In the genomic region with DNA sequence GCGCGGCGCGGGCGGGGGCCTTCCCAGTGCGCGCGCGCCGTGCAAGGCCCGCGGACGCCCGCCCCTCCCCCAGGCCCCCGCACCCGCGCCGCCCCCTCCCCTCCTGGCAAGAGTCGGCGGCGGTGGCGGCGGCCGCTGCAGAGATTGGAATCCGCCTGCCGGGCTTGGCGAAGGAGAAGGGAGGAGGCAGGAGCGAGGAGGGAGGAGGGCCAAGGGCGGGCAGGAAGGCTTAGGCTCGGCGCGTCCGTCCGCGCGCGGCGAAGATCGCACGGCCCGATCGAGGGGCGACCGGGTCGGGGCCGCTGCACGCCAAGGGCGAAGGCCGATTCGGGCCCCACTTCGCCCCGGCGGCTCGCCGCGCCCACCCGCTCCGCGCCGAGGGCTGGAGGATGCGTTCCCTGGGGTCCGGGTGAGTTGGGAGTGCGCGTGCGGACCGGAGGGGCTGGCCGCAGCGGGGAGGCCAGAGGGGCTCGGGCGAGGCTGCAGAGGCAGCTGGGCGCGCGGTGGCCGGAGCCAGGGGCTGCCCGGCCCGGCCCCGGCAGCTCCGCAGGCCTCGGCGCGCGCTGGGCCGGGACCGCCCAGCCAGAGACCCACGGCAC, we compare ENCODE assay signal across 8 cellular contexts. TPM values are rescaled to one million over a fixed set of nuclear protein-coding genes. Genes with fewer than 3 reads are reported as not detected.
DNase-seq lines count a peak whose midpoint lies in the region; ATAC-seq and TF ChIP-seq lines count a peak whose summit lies in the region.

A gene (plus strand): TSS at position 109 of the 599 bp plus-strand sequence. CDS start 119,400 bp downstream, outside the sequence.

- peak within 1 kb of the TSS; percentile 82 for H3K4me3 ChIP-seq in AG10803 (ENCODE audit: low read length)
- peak within 1 kb of the TSS; percentile 96 for H3K4me3 ChIP-seq in SU-DHL-6 (ENCODE audit: insufficient read depth, low read length, poor library complexity, severe bottlenecking)
- peak within 1 kb of the TSS; percentile 70 for H3K4me3 ChIP-seq in fibroblast of mammary gland (ENCODE audit: control insufficient read depth, low read depth, low read length)
- peak within 1 kb of the TSS; percentile 58 to 93 for H3K4me3 ChIP-seq in neuronal stem cell (ENCODE audit: low read length in 2 of 2)

- H2BK5ac ChIP-seq in neuronal stem cell (ENCODE audit: low read length): peak within 1 kb of the TSS; percentile 46

- H4K8ac ChIP-seq in neuronal stem cell (ENCODE audit: low read depth, low read length): no peak within 1 kb of the TSS

- ATAC-seq in GM18867 (IDR thresholded peaks at IDR 0.05; ENCODE audit: unreplicated experiment) (peak; percentile 41), HG03064 (IDR thresholded peaks at IDR 0.05; ENCODE audit: low read depth, unreplicated experiment) (peak; percentile 38)

- H3K4ac ChIP-seq in neuronal stem cell (ENCODE audit: low read length): peak within 1 kb of the TSS; percentile 87

- peak within 1 kb of the TSS; percentile 95 for H2BK15ac ChIP-seq in neuronal stem cell (ENCODE audit: low read length)

- peaks cover under 1% of the 10 kb centered on the region for H3K79me1 ChIP-seq in neuronal stem cell (ENCODE audit: low read depth, low read length)

- no peaks in the 10 kb centered on the region for H3K27me3 ChIP-seq in SU-DHL-6 (ENCODE audit: low read length)
- no peaks in the 10 kb centered on the region for H3K27me3 ChIP-seq in neuronal stem cell (ENCODE audit: control insufficient read depth in 3 of 3, insufficient read depth in 3 of 3, low read depth in 1 of 3, low read length in 3 of 3)

- TF ChIP-seq CTCF in AG10803 (conservative IDR thresholded peaks at IDR 0.05; ENCODE audit: low read length) (no peak), SU-DHL-6 (IDR thresholded peaks at IDR 0.05; ENCODE audit: insufficient read depth, low read length, poor library complexity, severe bottlenecking) (no peak), fibroblast of mammary gland (conservative IDR thresholded peaks at IDR 0.05; ENCODE audit: control insufficient read depth, insufficient read depth, low read depth, low read length) (no peak)

- H3K18ac ChIP-seq in neuronal stem cell (ENCODE audit: low read length): peak within 1 kb of the TSS; percentile 99

- H3K79me2 ChIP-seq in SU-DHL-6 (ENCODE audit: insufficient read depth, low read length): peaks cover 50% of the 10 kb centered on the region

- H4K20me1 ChIP-seq in SU-DHL-6 (ENCODE audit: low read depth, low read length): peaks cover 17% of the 10 kb centered on the region

- H3K23ac ChIP-seq in neuronal stem cell (ENCODE audit: low read depth, low read length, poor library complexity): peak within 1 kb of the TSS; percentile 86

- H4K91ac ChIP-seq in neuronal stem cell (ENCODE audit: low read depth, low read length, poor library complexity): no peak within 1 kb of the TSS

- H3K36me3 ChIP-seq in SU-DHL-6 (ENCODE audit: low read length): no peaks in the 10 kb centered on the region
- H3K36me3 ChIP-seq in neuronal stem cell (replicated peaks in 1 of 2; ENCODE audit: control insufficient read depth in 2 of 2, insufficient read depth in 2 of 2, low read length in 2 of 2): peaks cover 0 to 13% of the 10 kb centered on the region in 2 donors

- peaks cover 48% of the 10 kb centered on the region for H3F3A ChIP-seq in SU-DHL-6 (ENCODE audit: insufficient read depth)

- H3K4me1 ChIP-seq in neuronal stem cell (ENCODE audit: control insufficient read depth in 2 of 2, insufficient read depth in 1 of 2, low read depth in 1 of 2, low read length in 2 of 2): peaks cover 2 to 6% of the 10 kb centered on the region in 2 donors

- peak within 1 kb of the TSS; percentile 86 for H3K27ac ChIP-seq in SU-DHL-6 (ENCODE audit: low read depth, low read length)
- H3K27ac ChIP-seq in neuronal stem cell (replicated peaks; ENCODE audit: low read length): peak within 1 kb of the TSS; percentile 94

- H2AK5ac ChIP-seq in neuronal stem cell (ENCODE audit: low read depth, low read length): peak within 1 kb of the TSS; percentile 77

- H3K9ac ChIP-seq in SU-DHL-6 (ENCODE audit: low read length): peak within 1 kb of the TSS; percentile 97
- H3K9ac ChIP-seq in neuronal stem cell (ENCODE audit: low read depth, low read length, poor library complexity): peak within 1 kb of the TSS; percentile 96

- WGBS in neuronal stem cell (ENCODE audit: extremely low coverage in 2 of 2, insufficient read length in 2 of 2, insufficient replicate concordance in 1 of 2), 2 donors: no CpG with 5 or more reads among the region's 85 CpGs

- H3K9me3 ChIP-seq in SU-DHL-6 (ENCODE audit: insufficient read depth, low read length): no peaks in the 10 kb centered on the region
- H3K9me3 ChIP-seq in neuronal stem cell (replicated peaks in 1 of 2; ENCODE audit: control insufficient read depth in 2 of 2, insufficient read depth in 1 of 2, low read depth in 1 of 2, low read length in 2 of 2): peaks cover 0 to 23% of the 10 kb centered on the region in 2 donors

- H3K14ac ChIP-seq in neuronal stem cell (ENCODE audit: low read length): peak within 1 kb of the TSS; percentile 59

- H2BK12ac ChIP-seq in neuronal stem cell (ENCODE audit: low read length): peak within 1 kb of the TSS; percentile 76

- H3K4me2 ChIP-seq in SU-DHL-6 (ENCODE audit: low read depth, low read length, poor library complexity, severe bottlenecking) (peak within 1 kb of the TSS; percentile 86), neuronal stem cell (ENCODE audit: insufficient read depth, low read length, poor library complexity, severe bottlenecking) (peak within 1 kb of the TSS; percentile 78)

- peak within 1 kb of the TSS; percentile 86 for H2AFZ ChIP-seq in SU-DHL-6 (ENCODE audit: low read depth, low read length, severe bottlenecking)
- H2AFZ ChIP-seq in neuronal stem cell (ENCODE audit: low read length): peak within 1 kb of the TSS; percentile 90

- H3K9me2 ChIP-seq in SU-DHL-6 (replicated peaks; ENCODE audit: insufficient read depth, low read length): no peaks in the 10 kb centered on the region

- H2BK120ac ChIP-seq in neuronal stem cell (ENCODE audit: low read depth, low read length): no peak within 1 kb of the TSS

- peak; percentile 85 for DNase-seq in AG10803 (ENCODE audit: low read depth)
- DNase-seq in fibroblast of mammary gland (ENCODE audit: low read depth): peak; percentile 79
- peak; percentile 57 for DNase-seq in neuronal stem cell (ENCODE audit: low spot score)
- no peak for DNase-seq in NOMO-1 treated with dmso at 0.1 percent for 144 hours (lab: John Stamatoyannopoulos, UW; ENCODE audit: unreplicated experiment)
- DNase-seq in NCI-H510A (lab: John Stamatoyannopoulos, UW): no peak

RNA-seq across cellular contexts. Expression of the gene that starts here (rescaled TPM):
- 24.6 TPM for polyA plus RNA-seq in neuronal stem cell (2013, experiment 1 of 2)
- polyA plus RNA-seq in neuronal stem cell (2013, experiment 2 of 2): 25.2 TPM

Comparison
In these comparisons a context has a peak if more than half of its experiments do, and no peak if none do; other contexts are left out.
1. DNase-seq: peak in AG10803 (single experiment), fibroblast of mammary gland (single experiment) and neuronal stem cell (single experiment); none in NOMO-1 treated with dmso at 0.1 percent for 144 hours (single experiment) and NCI-H510A (single experiment).
2. Peak in every context shown above with its lines, with median percentiles within 50 percentile points of each other: H3K4me3 ChIP-seq.